In the genomic region with DNA sequence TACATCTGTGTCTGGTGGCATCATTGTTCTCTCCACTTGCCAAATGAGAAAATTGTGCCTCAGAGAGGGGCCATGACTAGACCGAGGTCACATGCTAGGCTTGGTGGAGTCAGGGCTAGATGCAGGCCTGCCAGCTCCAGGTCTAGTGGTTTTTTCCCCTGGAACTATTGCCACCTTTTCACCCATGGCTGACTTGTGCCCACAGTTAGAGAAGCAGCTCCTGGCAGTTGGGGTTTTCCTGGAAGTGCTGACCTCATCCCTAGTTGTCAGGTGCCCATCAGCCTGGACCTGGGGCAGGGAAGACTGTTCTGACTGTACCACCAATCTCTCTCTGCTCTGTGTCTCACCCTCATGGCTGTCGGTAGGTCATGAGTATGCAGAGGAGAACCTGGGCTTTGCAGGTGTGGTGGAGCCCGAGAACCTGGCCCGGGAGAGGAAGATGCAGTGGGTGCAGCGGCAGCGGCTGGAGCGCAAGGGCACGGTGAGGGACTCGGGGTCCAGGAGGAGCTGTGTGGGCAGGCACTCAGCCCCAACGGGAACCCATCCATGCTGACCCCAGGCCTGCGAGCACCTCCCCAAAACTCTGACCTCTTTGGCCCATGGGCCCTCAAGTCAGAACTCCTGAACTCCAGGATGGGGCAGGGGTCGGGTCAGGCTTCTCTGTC, we compare ENCODE assay signal across 22 cellular contexts. TPM values are rescaled to one million over a fixed set of nuclear protein-coding genes. Genes with fewer than 3 reads are reported as not detected.
DNase-seq lines count a peak whose midpoint lies in the region; ATAC-seq and FAIRE-seq lines count a peak whose summit lies in the region.
"Had no signal": no experiment of that assay in that cellular context is flagged by ENCODE, and none has a peak within 500 bp of the region (broad histone marks: within the 10 kb centered on the region; RNA-seq: fewer than 3 reads in every experiment).

No MANE protein-coding gene starts in this region.

- no peaks in the 10 kb centered on the region for H3K9me3 Mint-ChIP-seq in stimulated activated effector memory CD8-positive, alpha-beta T cell treated with anti-CD3 and anti-CD28 coated beads, Interleukin-12 subunit alpha, Interleukin-12 subunit beta, amount 100 ng/mL, for 72 hours
- no peaks in the 10 kb centered on the region for H3K9me3 Mint-ChIP-seq in activated CD4-positive, alpha-beta T cell treated with anti-CD3 and anti-CD28 coated beads, Interleukin-2, amount 10 ng/mL, durations not matched to agents 24 days and 14 days
- H3K9me3 Mint-ChIP-seq: activated CD8-positive, alpha-beta T cell treated with anti-CD3 and anti-CD28 coated beads for 36 hours; activated naive CD8-positive, alpha-beta T cell treated with anti-CD3 and anti-CD28 coated beads for 36 hours; memory B cell had no signal

- intact Hi-C loops in activated CD4-positive, alpha-beta T cell treated with anti-CD3 and anti-CD28 coated beads, Interleukin-2, amount 10 ng/mL, durations not matched to agents 24 days and 14 days (cut with micrococcal nuclease), result no loop called here

- FAIRE-seq in RCC 7860 (lab: Jason Lieb, UNC), result peak; percentile 68

- peaks cover 2% of the 10 kb centered on the region for H3K27me3 Mint-ChIP-seq in activated CD4-positive, alpha-beta T cell treated with anti-CD3 and anti-CD28 coated beads, Interleukin-2, amount 10 ng/mL, durations not matched to agents 24 days and 14 days
- H3K27me3 Mint-ChIP-seq: activated CD8-positive, alpha-beta T cell treated with anti-CD3 and anti-CD28 coated beads for 36 hours; activated naive CD8-positive, alpha-beta T cell treated with anti-CD3 and anti-CD28 coated beads for 36 hours; memory B cell had no signal

- peak overlapping the region; percentile 49 for H3K27ac Mint-ChIP-seq in stimulated activated effector memory CD8-positive, alpha-beta T cell treated with anti-CD3 and anti-CD28 coated beads, Interleukin-12 subunit alpha, Interleukin-12 subunit beta, amount 100 ng/mL, for 72 hours
- no peak overlapping the region for H3K27ac Mint-ChIP-seq in activated CD4-positive, alpha-beta T cell treated with anti-CD3 and anti-CD28 coated beads, Interleukin-2, amount 10 ng/mL, durations not matched to agents 24 days and 14 days
- H3K27ac Mint-ChIP-seq: activated CD8-positive, alpha-beta T cell treated with anti-CD3 and anti-CD28 coated beads for 36 hours; activated naive CD8-positive, alpha-beta T cell treated with anti-CD3 and anti-CD28 coated beads for 36 hours; memory B cell had no signal

- no peaks in the 10 kb centered on the region for H3K4me1 Mint-ChIP-seq in stimulated activated effector memory CD8-positive, alpha-beta T cell treated with anti-CD3 and anti-CD28 coated beads, Interleukin-12 subunit alpha, Interleukin-12 subunit beta, amount 100 ng/mL, for 72 hours
- H3K4me1 Mint-ChIP-seq in activated CD4-positive, alpha-beta T cell treated with anti-CD3 and anti-CD28 coated beads, Interleukin-2, amount 10 ng/mL, durations not matched to agents 24 days and 14 days, result no peaks in the 10 kb centered on the region
- H3K4me1 Mint-ChIP-seq: memory B cell had no signal

- in situ Hi-C loops in Caki2 (cut with HindIII; ENCODE audit: low pct_unique_long_range_greater_than_20kb, low sequenced_read_pairs), result no loop called here

- DNase-seq in Caki2 (ENCODE audit: low read depth), result peak; percentile 44
- DNase-seq in RCC 7860 (ENCODE audit: low spot score), result peak; percentile 73
- peak; percentile 79 for DNase-seq in glomerular visceral epithelial cell (ENCODE audit: extremely low spot score)
- DNase-seq in stimulated activated effector memory CD8-positive, alpha-beta T cell treated with anti-CD3 and anti-CD28 coated beads, Interleukin-12 subunit alpha, Interleukin-12 subunit beta, amount 100 ng/mL, for 72 hours (ENCODE audit: low spot score in 2 of 2), result no peak
- no peak for DNase-seq in activated CD4-positive, alpha-beta T cell treated with anti-CD3 and anti-CD28 coated beads, Interleukin-2, amount 10 ng/mL, durations not matched to agents 24 days and 14 days
- no peak for DNase-seq in NCI-H128 (lab: John Stamatoyannopoulos, UW; ENCODE audit: unreplicated experiment)
- DNase-seq: activated CD8-positive, alpha-beta T cell treated with anti-CD3 and anti-CD28 coated beads for 36 hours; activated effector memory CD4-positive, alpha-beta T cell treated with Interleukin-2 at 50 U/mL for 16 hours; activated naive CD8-positive, alpha-beta T cell treated with anti-CD3 and anti-CD28 coated beads for 36 hours; Calu3; KBM-7; NCI-H146; NCI-H524; nucleus accumbens; SJCRH30 had no signal

- ATAC-seq in stimulated activated effector memory CD8-positive, alpha-beta T cell treated with anti-CD3 and anti-CD28 coated beads, Interleukin-12 subunit alpha, Interleukin-12 subunit beta, amount 100 ng/mL, for 72 hours, result peak; percentile 37
- no peak for ATAC-seq in GM18868 (IDR thresholded peaks at IDR 0.05; ENCODE audit: unreplicated experiment)
- ATAC-seq: activated CD8-positive, alpha-beta T cell treated with anti-CD3 and anti-CD28 coated beads for 36 hours had no signal

- H3K4me3 Mint-ChIP-seq in stimulated activated effector memory CD8-positive, alpha-beta T cell treated with anti-CD3 and anti-CD28 coated beads, Interleukin-12 subunit alpha, Interleukin-12 subunit beta, amount 100 ng/mL, for 72 hours, result no peak overlapping the region
- H3K4me3 Mint-ChIP-seq in activated CD4-positive, alpha-beta T cell treated with anti-CD3 and anti-CD28 coated beads, Interleukin-2, amount 10 ng/mL, durations not matched to agents 24 days and 14 days, result no peak overlapping the region
- H3K4me3 Mint-ChIP-seq: activated CD8-positive, alpha-beta T cell treated with anti-CD3 and anti-CD28 coated beads for 36 hours; activated naive CD8-positive, alpha-beta T cell treated with anti-CD3 and anti-CD28 coated beads for 36 hours; memory B cell had no signal

- peaks cover 5% of the 10 kb centered on the region for H3K36me3 Mint-ChIP-seq in stimulated activated effector memory CD8-positive, alpha-beta T cell treated with anti-CD3 and anti-CD28 coated beads, Interleukin-12 subunit alpha, Interleukin-12 subunit beta, amount 100 ng/mL, for 72 hours
- no peaks in the 10 kb centered on the region for H3K36me3 Mint-ChIP-seq in activated CD4-positive, alpha-beta T cell treated with anti-CD3 and anti-CD28 coated beads, Interleukin-2, amount 10 ng/mL, durations not matched to agents 24 days and 14 days (ENCODE audit: low read depth)
- H3K36me3 Mint-ChIP-seq: activated naive CD8-positive, alpha-beta T cell treated with anti-CD3 and anti-CD28 coated beads for 36 hours; memory B cell had no signal

RNA-seq across cellular contexts. Expression of gene CATIP, which starts 12.4 kb away (rescaled TPM):
- 0.57 and 3.2 TPM in 2 replicates for total RNA-seq in Caki2 (2014; rRNA removed; shearing (Covaris generic); ENCODE audit: low replicate concordance)
- total RNA-seq in activated CD4-positive, alpha-beta T cell treated with anti-CD3 and anti-CD28 coated beads, Interleukin-2, amount 10 ng/mL, durations not matched to agents 24 days and 14 days, result not detected in 2 replicates
- total RNA-seq: activated CD8-positive, alpha-beta T cell treated with anti-CD3 and anti-CD28 coated beads for 36 hours; activated naive CD8-positive, alpha-beta T cell treated with anti-CD3 and anti-CD28 coated beads for 36 hours; Calu3; HT1080; myocyte; SJCRH30; skeletal muscle tissue; subcutaneous adipose tissue; urinary bladder had no signal

RNA-seq across cellular contexts. Expression of gene SLC11A1, which starts 37.9 kb away (rescaled TPM):
- total RNA-seq in Caki2 (2014; rRNA removed; shearing (Covaris generic); ENCODE audit: low replicate concordance), result 1.4 and 3.0 TPM in 2 replicates
- total RNA-seq in activated CD4-positive, alpha-beta T cell treated with anti-CD3 and anti-CD28 coated beads, Interleukin-2, amount 10 ng/mL, durations not matched to agents 24 days and 14 days, result 0.12 and 0.19 TPM in 2 replicates
- total RNA-seq: Calu3 had no signal

RNA-seq across cellular contexts. Expression of gene TMBIM1, which starts 51.9 kb away (rescaled TPM):
- 159 and 177 TPM in 2 replicates for total RNA-seq in Caki2 (2014; rRNA removed; shearing (Covaris generic); ENCODE audit: low replicate concordance)
- 62.6 and 63.1 TPM in 2 replicates for total RNA-seq in activated CD4-positive, alpha-beta T cell treated with anti-CD3 and anti-CD28 coated beads, Interleukin-2, amount 10 ng/mL, durations not matched to agents 24 days and 14 days

RNA-seq across cellular contexts. Expression of gene CTDSP1, which starts 55.4 kb away (rescaled TPM):
- 53.8 and 73.6 TPM in 2 replicates for total RNA-seq in Caki2 (2014; rRNA removed; shearing (Covaris generic); ENCODE audit: low replicate concordance)
- total RNA-seq in activated CD4-positive, alpha-beta T cell treated with anti-CD3 and anti-CD28 coated beads, Interleukin-2, amount 10 ng/mL, durations not matched to agents 24 days and 14 days, result 103 and 106 TPM in 2 replicates

Comparison
In these comparisons a context has a peak if more than half of its experiments do, and no peak if none do; other contexts are left out.
1. DNase-seq: peak in Caki2 (single experiment), RCC 7860 (single experiment) and glomerular visceral epithelial cell (single experiment); none in stimulated activated effector memory CD8-positive, alpha-beta T cell treated with anti-CD3 and anti-CD28 coated beads, Interleukin-12 subunit alpha, Interleukin-12 subunit beta, amount 100 ng/mL, for 72 hours (0 of 2), activated CD4-positive, alpha-beta T cell treated with anti-CD3 and anti-CD28 coated beads, Interleukin-2, amount 10 ng/mL, durations not matched to agents 24 days and 14 days (single experiment) and NCI-H128 (single experiment).